1 cellular context compared by ENCODE assay signal in genomic region chr1:30892671-30893073, GRCh38.
TF ChIP-seq lines count a peak whose summit lies in the region.

No MANE protein-coding gene starts in this region.

TF ChIP-seq in HepG2, 621 proteins besides CTCF, POLR2A, EP300 and RAD21 (continued from another document and continues in another):
- TF ChIP-seq ZNF704 (CRISPR knock-in tag; IDR thresholded peaks at IDR 0.05; ENCODE audit: borderline replicate concordance) (no peak), ZBTB44 (CRISPR knock-in tag; IDR thresholded peaks at IDR 0.05) (no peak), ZBTB49 (CRISPR knock-in tag; IDR thresholded peaks at IDR 0.05; ENCODE audit: borderline replicate concordance) (no peak), HOXA3 (CRISPR knock-in tag; IDR thresholded peaks at IDR 0.05) (peak; percentile 59), RORA (CRISPR knock-in tag; IDR thresholded peaks at IDR 0.05) (no peak), ZNF784 (CRISPR knock-in tag; IDR thresholded peaks at IDR 0.05; ENCODE audit: borderline replicate concordance) (no peak), ZNF276 (CRISPR knock-in tag; IDR thresholded peaks at IDR 0.05; ENCODE audit: low read depth) (no peak), SMC3 (IDR thresholded peaks at IDR 0.05; ENCODE audit: low read length) (no peak), ZNF460 (CRISPR knock-in tag; IDR thresholded peaks at IDR 0.05; ENCODE audit: borderline replicate concordance) (no peak), KDM6A (CRISPR knock-in tag; IDR thresholded peaks at IDR 0.05; ENCODE audit: low read depth) (0 out of 2 replicates have a peak, but pooled peaks have one; percentile 16), FOXJ3 (CRISPR knock-in tag; IDR thresholded peaks at IDR 0.05; ENCODE audit: borderline replicate concordance) (no peak), E2F2 (CRISPR knock-in tag; IDR thresholded peaks at IDR 0.05; ENCODE audit: borderline replicate concordance) (no peak), BRCA1 (CRISPR knock-in tag; IDR thresholded peaks at IDR 0.05) (no peak), ZNF800 (CRISPR knock-in tag; IDR thresholded peaks at IDR 0.05) (no peak), SKI (IDR thresholded peaks at IDR 0.05; ENCODE audit: partially characterized antibody) (peak; percentile 99), HCFC1 (IDR thresholded peaks at IDR 0.05; ENCODE audit: low read depth, low read length) (no peak), PRMT3 (CRISPR knock-in tag; IDR thresholded peaks at IDR 0.05; ENCODE audit: borderline replicate concordance, low read depth) (no peak), AKNA (CRISPR knock-in tag; IDR thresholded peaks at IDR 0.05; ENCODE audit: borderline replicate concordance) (no peak), ZNF142 (CRISPR knock-in tag; IDR thresholded peaks at IDR 0.05) (no peak), SP1 (IDR thresholded peaks at IDR 0.05) (no peak), SP1 (CRISPR knock-in tag; IDR thresholded peaks at IDR 0.05) (peak; percentile 29; the same call in 1 of the 2 replicates), ZNF33A (CRISPR knock-in tag; IDR thresholded peaks at IDR 0.05; ENCODE audit: borderline replicate concordance) (no peak), TP53 (CRISPR knock-in tag; conservative IDR thresholded peaks at IDR 0.05) (no peak), ZNF660 (CRISPR knock-in tag; IDR thresholded peaks at IDR 0.05; ENCODE audit: borderline replicate concordance, low read depth) (no peak), EED (CRISPR knock-in tag; IDR thresholded peaks at IDR 0.05) (no peak), MAFG (CRISPR knock-in tag; IDR thresholded peaks at IDR 0.05) (no peak), ISX (CRISPR knock-in tag; conservative IDR thresholded peaks at IDR 0.05) (no peak), RNF2 (conservative IDR thresholded peaks at IDR 0.05; ENCODE audit: low read depth) (no peak), MBNL3 (CRISPR knock-in tag; conservative IDR thresholded peaks at IDR 0.05) (no peak), ZNF326 (CRISPR knock-in tag; IDR thresholded peaks at IDR 0.05; ENCODE audit: borderline replicate concordance) (no peak), EEA1 (CRISPR knock-in tag; IDR thresholded peaks at IDR 0.05; ENCODE audit: borderline replicate concordance) (no peak), NPAS2 (CRISPR knock-in tag; IDR thresholded peaks at IDR 0.05; ENCODE audit: borderline replicate concordance) (no peak), HDAC2 (CRISPR knock-in tag; IDR thresholded peaks at IDR 0.05) (peak; percentile 19; the same call in 1 of the 2 replicates)
